ENCODE assay signal across 36 cellular contexts in the genomic region with DNA sequence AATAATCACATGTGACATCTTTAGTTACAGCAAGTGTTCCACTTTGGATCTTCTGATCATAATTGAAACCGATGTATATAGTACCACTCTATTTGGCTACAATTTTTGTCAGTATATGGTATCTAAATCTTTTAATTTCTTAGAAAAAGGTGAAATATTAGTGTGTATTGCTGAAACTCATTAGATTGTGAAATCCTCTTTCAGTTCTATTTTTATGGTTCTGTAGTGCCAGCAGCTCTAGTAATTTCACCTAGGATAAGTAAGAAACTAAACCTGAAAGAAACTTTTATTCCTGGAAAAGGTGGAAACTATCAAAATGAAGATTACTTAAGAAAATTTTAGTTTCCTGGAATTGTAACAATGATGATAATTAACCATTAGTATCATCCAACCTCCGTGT.
"Had no signal": no experiment of that assay in that cellular context is flagged by ENCODE, and none has a peak within 500 bp of the region (broad histone marks: within the 10 kb centered on the region; RNA-seq: fewer than 3 reads in every experiment).

No MANE protein-coding gene starts in this region.

- FAIRE-seq: astrocyte, bronchial epithelial cell, TTC549 had no signal

- H3K4me3 ChIP-seq: adrenal gland, body of pancreas, cardiac muscle cell had no signal

- H3K27me3 ChIP-seq: adrenal gland, body of pancreas, brain microvascular endothelial cell, cardiac muscle cell had no signal

- H3K9me3 ChIP-seq: body of pancreas had no signal

- ATAC-seq: activated CD8-positive, alpha-beta T cell treated with anti-CD3 and anti-CD28 coated beads for 36 hours; activated naive CD4-positive, alpha-beta T cell treated with anti-CD3 and anti-CD28 coated beads, Interleukin-2, amount 50 U/mL, for 72 hours; activated T-cell treated with anti-CD3 and anti-CD28 coated beads, Interleukin-2, amount 50 U/mL, for 4 hours; activated T-cell treated with anti-CD3 and anti-CD28 coated beads, Interleukin-2, amount 50 U/mL, for 72 hours; activated T-helper 17 cell treated with anti-CD3 and anti-CD28 coated beads, Interleukin-2, amount 50 U/mL, for 72 hours had no signal

- H3K27ac ChIP-seq: adrenal gland, body of pancreas, brain microvascular endothelial cell, cardiac muscle cell, VCaP had no signal

- H3K4me1 ChIP-seq: adrenal gland had no signal

- H3K36me3 ChIP-seq: adrenal gland, brain microvascular endothelial cell, cardiac muscle cell had no signal

- DNase-seq: activated B cell treated with CpG ODN at 0.5 μM for 24 hours; activated CD4-positive, alpha-beta memory T cell treated with anti-CD3 and anti-CD28 coated beads for 36 hours; activated CD4-positive, alpha-beta T cell treated with anti-CD3 and anti-CD28 coated beads for 4 hours; activated CD4-positive, alpha-beta T cell treated with anti-CD3 and anti-CD28 coated beads, Interleukin-2, amount 10 ng/mL, durations not matched to agents 24 days and 14 days; activated CD4-positive, alpha-beta T cell treated with anti-CD3 and anti-CD28 coated beads, Interleukin-2, amount 50 U/mL, for 1 hour; activated CD4-positive, alpha-beta T cell treated with anti-CD3 and anti-CD28 coated beads, Interleukin-2, amount 50 U/mL, for 4 hours; activated CD4-positive, CD25-positive, alpha-beta regulatory T cell treated with anti-CD3 and anti-CD28 coated beads, Interleukin-2, amount 50 U/mL, for 72 hours; activated CD8-positive, alpha-beta memory T cell treated with anti-CD3 and anti-CD28 coated beads, Interleukin-2, amount 50 U/mL, for 4 hours; activated CD8-positive, alpha-beta T cell treated with anti-CD3 and anti-CD28 coated beads for 36 hours; activated effector memory CD4-positive, alpha-beta T cell treated with anti-CD3 and anti-CD28 coated beads, Interleukin-2, amount 50 U/mL, for 16 hours; activated gamma-delta T cell treated with Interleukin-2 at 50 U/mL for 16 hours; activated naive CD4-positive, alpha-beta T cell; activated naive CD4-positive, alpha-beta T cell treated with anti-CD3 and anti-CD28 coated beads for 36 hours; activated naive CD4-positive, alpha-beta T cell treated with anti-CD3 and anti-CD28 coated beads, Interleukin-2, amount 50 U/mL, for 16 hours; activated naive CD8-positive, alpha-beta T cell treated with anti-CD3 and anti-CD28 coated beads for 36 hours; activated T-cell treated with anti-CD3 and anti-CD28 coated beads for 4 hours; activated T-cell treated with anti-CD3 and anti-CD28 coated beads, Interleukin-2, amount 50 U/mL, for 1 hour; activated T-cell treated with anti-CD3 and anti-CD28 coated beads, Interleukin-2, amount 50 U/mL, for 4 hours; activated T-cell treated with anti-CD3 and anti-CD28 coated beads, Interleukin-2, amount 50 U/mL, for 72 hours; adrenal gland; amniotic stem cell; aorta; brain microvascular endothelial cell; caudate nucleus; cerebellar nuclear complex; T-helper 1 cell; T-helper 2 cell; T-helper 9 cell had no signal
